In genomic region chr7:157495594-157495993, GRCh38 we compare ENCODE assay signal across 12 cellular contexts.
DNase-seq lines count a peak whose midpoint lies in the region; ATAC-seq, FAIRE-seq and TF ChIP-seq lines count a peak whose summit lies in the region.
"Had no signal": no experiment of that assay in that cellular context is flagged by ENCODE, and none has a peak within 500 bp of the region (broad histone marks: within the 10 kb centered on the region; RNA-seq: fewer than 3 reads in every experiment).

No MANE protein-coding gene starts in this region.

- ATAC-seq in GM18520 (IDR thresholded peaks at IDR 0.05; ENCODE audit: unreplicated experiment) (peak; percentile 73), GM21381 (IDR thresholded peaks at IDR 0.05; ENCODE audit: unreplicated experiment) (peak; percentile 51), HG03442 (IDR thresholded peaks at IDR 0.05; ENCODE audit: unreplicated experiment) (peak; percentile 58), HG03460 (IDR thresholded peaks at IDR 0.05; ENCODE audit: unreplicated experiment) (no peak), GM19395 (IDR thresholded peaks at IDR 0.05; ENCODE audit: unreplicated experiment) (no peak)
- ATAC-seq: left ventricle myocardium superior had no signal

- no peaks in the 10 kb centered on the region for H3K9me3 ChIP-seq in sigmoid colon
- H3K9me3 ChIP-seq: adrenal gland, thoracic aorta had no signal

- H3K4me3 ChIP-seq in sigmoid colon = no peak overlapping the region
- H3K4me3 ChIP-seq: adrenal gland, thoracic aorta had no signal

- no peak overlapping the region for H3K27ac ChIP-seq in sigmoid colon
- H3K27ac ChIP-seq: adrenal gland, thoracic aorta had no signal

- WGBS in sigmoid colon, 2 donors = 65 to 66% methylated on average over 13 of the region's 13 CpGs

- no peak for TF ChIP-seq EP300 in sigmoid colon (IDR thresholded peaks at IDR 0.05)

- FAIRE-seq in RCC 7860 (lab: Jason Lieb, UNC) = no peak

- no peaks in the 10 kb centered on the region for H3K36me3 ChIP-seq in sigmoid colon
- H3K36me3 ChIP-seq: adrenal gland, thoracic aorta had no signal

- no peaks in the 10 kb centered on the region for H3K27me3 ChIP-seq in sigmoid colon
- H3K27me3 ChIP-seq: adrenal gland had no signal

- no peak for TF ChIP-seq CTCF in sigmoid colon (IDR thresholded peaks at IDR 0.05)

- DNase-seq in sigmoid colon (peak; percentile 19), RCC 7860 (ENCODE audit: low spot score) (no peak)
- DNase-seq: adrenal gland, Karpas-422, left ventricle myocardium superior, RPMI8226 had no signal

- no peak for TF ChIP-seq POLR2A in sigmoid colon (IDR thresholded peaks at IDR 0.05)

- H3K4me1 ChIP-seq in sigmoid colon = no peaks in the 10 kb centered on the region
- H3K4me1 ChIP-seq: adrenal gland had no signal

- intact Hi-C loops in sigmoid colon (cut with DNase I) = no loop called here

Comparison
In these comparisons a context has a peak if more than half of its experiments do, and no peak if none do; other contexts are left out.
1. ATAC-seq: peak in GM18520 (single experiment), GM21381 (single experiment) and HG03442 (single experiment); none in HG03460 (single experiment) and GM19395 (single experiment).